In genomic region chr3:10524270-10524669, GRCh38 we compare ENCODE assay signal across 15 cellular contexts. TPM values are rescaled to one million over a fixed set of nuclear protein-coding genes. Genes with fewer than 3 reads are reported as not detected.
A peak's percentile ranks its signal among the peaks of the same experiment; 100 is the strongest.
DNase-seq lines count a peak whose midpoint lies in the region; ATAC-seq lines count a peak whose summit lies in the region.
"Had no signal": no experiment of that assay in that cellular context is flagged by ENCODE, and none has a peak within 500 bp of the region (broad histone marks: within the 10 kb centered on the region; RNA-seq: fewer than 3 reads in every experiment).

No MANE protein-coding gene starts in this region.

- ATAC-seq in activated CD8-positive, alpha-beta memory T cell treated with anti-CD3 and anti-CD28 coated beads, Interleukin-2, amount 10 ng/mL, durations not matched to agents 7 days and 5 days, result no peak
- ATAC-seq: CD8-positive, alpha-beta T cell had no signal

- peak; percentile 19 for DNase-seq in activated CD8-positive, alpha-beta memory T cell treated with anti-CD3 and anti-CD28 coated beads, Interleukin-2, amount 10 ng/mL, durations not matched to agents 7 days and 5 days
- DNase-seq in activated CD8-positive, alpha-beta memory T cell treated with anti-CD3 and anti-CD28 coated beads, Interleukin-2, amount 50 U/mL, for 48 hours, result peak; percentile 7
- DNase-seq in islet precursor cell, result peak; percentile 16
- DNase-seq in stimulated activated CD8-positive, alpha-beta memory T cell treated with anti-CD3 and anti-CD28 coated beads, Interleukin-4, amount 100 ng/mL, for 48 hours, result peak; percentile 14
- no peak for DNase-seq in GM19238 (ENCODE audit: insufficient read length, low spot score)
- DNase-seq in NCI-H2227 (lab: John Stamatoyannopoulos, UW; ENCODE audit: unreplicated experiment), result no peak
- DNase-seq in AG20443 (ENCODE audit: low spot score), result no peak
- DNase-seq: COR-L47, DMS153, DMS79 treated with DMSO at 0.1 percent for 48 hours, EL, HCEC 1CT, HFFc6 had no signal

- H3K4me3 Mint-ChIP-seq in activated CD8-positive, alpha-beta memory T cell treated with anti-CD3 and anti-CD28 coated beads, Interleukin-2, amount 10 ng/mL, durations not matched to agents 7 days and 5 days, result no peak overlapping the region
- H3K4me3 Mint-ChIP-seq: CD8-positive, alpha-beta T cell; HFFc6 had no signal

- no peak overlapping the region for H3K27ac Mint-ChIP-seq in activated CD8-positive, alpha-beta memory T cell treated with anti-CD3 and anti-CD28 coated beads, Interleukin-2, amount 10 ng/mL, durations not matched to agents 7 days and 5 days
- H3K27ac Mint-ChIP-seq: CD8-positive, alpha-beta T cell; HFFc6 had no signal

- H3K9me3 Mint-ChIP-seq in activated CD8-positive, alpha-beta memory T cell treated with anti-CD3 and anti-CD28 coated beads, Interleukin-2, amount 10 ng/mL, durations not matched to agents 7 days and 5 days (ENCODE audit: low read depth), result no peaks in the 10 kb centered on the region
- H3K9me3 Mint-ChIP-seq: CD8-positive, alpha-beta T cell; HFFc6 had no signal

- no peaks in the 10 kb centered on the region for H3K4me1 Mint-ChIP-seq in activated CD8-positive, alpha-beta memory T cell treated with anti-CD3 and anti-CD28 coated beads, Interleukin-2, amount 10 ng/mL, durations not matched to agents 7 days and 5 days
- H3K4me1 Mint-ChIP-seq: CD14-positive monocyte had no signal

- no peaks in the 10 kb centered on the region for H3K36me3 Mint-ChIP-seq in activated CD8-positive, alpha-beta memory T cell treated with anti-CD3 and anti-CD28 coated beads, Interleukin-2, amount 10 ng/mL, durations not matched to agents 7 days and 5 days
- H3K36me3 Mint-ChIP-seq: CD14-positive monocyte; CD8-positive, alpha-beta T cell had no signal

- CTCF ChIA-PET in activated CD8-positive, alpha-beta memory T cell treated with anti-CD3 and anti-CD28 coated beads, Interleukin-2, amount 10 ng/mL, durations not matched to agents 7 days and 5 days (lab: Charles Lee), result no interaction called here

- peaks cover 42% of the 10 kb centered on the region for H3K27me3 Mint-ChIP-seq in activated CD8-positive, alpha-beta memory T cell treated with anti-CD3 and anti-CD28 coated beads, Interleukin-2, amount 10 ng/mL, durations not matched to agents 7 days and 5 days

RNA-seq across cellular contexts. Expression of gene ATP2B2, which starts 18.9 kb away (rescaled TPM):
- not detected for total RNA-seq in activated CD8-positive, alpha-beta memory T cell treated with anti-CD3 and anti-CD28 coated beads, Interleukin-2, amount 10 ng/mL, durations not matched to agents 7 days and 5 days
- total RNA-seq: CD8-positive, alpha-beta T cell; HFFc6 had no signal

Comparison
In these comparisons a context has a peak if more than half of its experiments do, and no peak if none do; other contexts are left out.
1. DNase-seq: peak in activated CD8-positive, alpha-beta memory T cell treated with anti-CD3 and anti-CD28 coated beads, Interleukin-2, amount 10 ng/mL, durations not matched to agents 7 days and 5 days (single experiment), activated CD8-positive, alpha-beta memory T cell treated with anti-CD3 and anti-CD28 coated beads, Interleukin-2, amount 50 U/mL, for 48 hours (single experiment), islet precursor cell (single experiment) and stimulated activated CD8-positive, alpha-beta memory T cell treated with anti-CD3 and anti-CD28 coated beads, Interleukin-4, amount 100 ng/mL, for 48 hours (single experiment); none in GM19238 (single experiment), NCI-H2227 (single experiment) and AG20443 (single experiment).